In genomic region chr11:86802146-86802545, GRCh38 we compare ENCODE assay signal across 10 cellular contexts. TPM values are rescaled to one million over a fixed set of nuclear protein-coding genes. Genes with fewer than 3 reads are reported as not detected.
DNase-seq lines count a peak whose midpoint lies in the region; ATAC-seq and TF ChIP-seq lines count a peak whose summit lies in the region.
"Had no signal": no experiment of that assay in that cellular context is flagged by ENCODE, and none has a peak within 500 bp of the region (broad histone marks: within the 10 kb centered on the region; RNA-seq: fewer than 3 reads in every experiment).

No MANE protein-coding gene starts in this region.

- H3K4me1 Mint-ChIP-seq in HFFc6 (ENCODE audit: low read depth) = peaks cover 76% of the 10 kb centered on the region

- ATAC-seq in lower lobe of right lung (no peak), GM18867 (IDR thresholded peaks at IDR 0.05; ENCODE audit: unreplicated experiment) (no peak)

- TF ChIP-seq CTCF in HFFc6 (IDR thresholded peaks at IDR 0.05) (no peak), cardiac fibroblast (IDR thresholded peaks at IDR 0.05; ENCODE audit: low read depth, low read length) (no peak), lower lobe of right lung (IDR thresholded peaks at IDR 0.05) (no peak)

- peaks cover 24% of the 10 kb centered on the region for H3K36me3 Mint-ChIP-seq in HFFc6 (ENCODE audit: low read depth)

- H3K27me3 ChIP-seq in lower lobe of right lung (ENCODE audit: low read depth) (peaks cover 5% of the 10 kb centered on the region), stomach smooth muscle (ENCODE audit: control insufficient read depth in 1 of 2, insufficient read depth in 2 of 2, low read length in 2 of 2) (no peaks in the 10 kb centered on the region)
- H3K27me3 ChIP-seq: pancreas had no signal

- H3K27ac Mint-ChIP-seq in HFFc6 = peak overlapping the region; percentile 71

- peak overlapping the region; percentile 77 to 93 for H3K9ac ChIP-seq in stomach smooth muscle (ENCODE audit: low read length in 2 of 2)

- H3K9me3 ChIP-seq in lower lobe of right lung (no peaks in the 10 kb centered on the region), stomach smooth muscle (ENCODE audit: control insufficient read depth in 2 of 2, low read length in 2 of 2) (no peaks in the 10 kb centered on the region)
- H3K9me3 ChIP-seq: pancreas had no signal

- peaks cover 5% of the 10 kb centered on the region; the same call in 1 of the 2 replicates for H3K27me3 Mint-ChIP-seq in HFFc6 (ENCODE audit: insufficient read depth)

- no peaks in the 10 kb centered on the region for H3K9me3 Mint-ChIP-seq in HFFc6

- H3K4me3 ChIP-seq in cardiac fibroblast (replicated peaks in 1 of 2; ENCODE audit: low read depth in 2 of 2, low read length in 2 of 2) (peak overlapping the region; percentile 85 to 88), lower lobe of right lung (peak overlapping the region; percentile 61), stomach smooth muscle (ENCODE audit: low read length in 2 of 2) (peak overlapping the region; percentile 82 to 90)

- H3K4me1 ChIP-seq in lower lobe of right lung = peaks cover 43% of the 10 kb centered on the region
- peaks cover 45% of the 10 kb centered on the region for H3K4me1 ChIP-seq in stomach smooth muscle (ENCODE audit: control insufficient read depth, insufficient read depth, low read length)

- intact Hi-C loops in lower lobe of right lung (cut with DNase I) = no loop called here

- peak overlapping the region; percentile 98 for H3K4me3 Mint-ChIP-seq in HFFc6

- H3K36me3 ChIP-seq in lower lobe of right lung (no peaks in the 10 kb centered on the region), stomach smooth muscle (ENCODE audit: control insufficient read depth in 2 of 2, insufficient read depth in 2 of 2, low read length in 2 of 2) (peaks cover 0 to 6% of the 10 kb centered on the region in 2 donors)
- H3K36me3 ChIP-seq: pancreas had no signal

- no peak for DNase-seq in HFFc6
- peak in 1 of 2 donors; percentile 28 for DNase-seq in cardiac fibroblast (ENCODE audit: low read depth in 2 of 2)
- DNase-seq in lower lobe of right lung = no peak
- DNase-seq in anterior cingulate cortex (lab: John Stamatoyannopoulos, UW) = no peak
- no peak for DNase-seq in amygdala (lab: John Stamatoyannopoulos, UW)
- DNase-seq in caudate nucleus (lab: John Stamatoyannopoulos, UW) = no peak
- DNase-seq: NCI-H187 had no signal

- H3K27ac ChIP-seq in lower lobe of right lung = peak overlapping the region; percentile 69
- peak overlapping the region; percentile 90 for H3K27ac ChIP-seq in stomach smooth muscle (ENCODE audit: low read length)
- no peak overlapping the region for H3K27ac ChIP-seq in caudate nucleus (ENCODE audit: low read depth, low read length)
- H3K27ac ChIP-seq: pancreas had no signal

RNA-seq across cellular contexts. Expression of gene PRSS23, which starts 1.8 kb away (rescaled TPM):
- 100 to 1,000 TPM; 192 to 356 (median 243) TPM for total RNA-seq in HFFc6 (2021; fragmentation: NEBNext Ultra II Directional; extraction: Animal tissue kit (Norgen Biotek cat#: 25700))
- 40.3 TPM for total RNA-seq in lower lobe of right lung
